ENCODE assay signal across 31 cellular contexts in the genomic region with DNA sequence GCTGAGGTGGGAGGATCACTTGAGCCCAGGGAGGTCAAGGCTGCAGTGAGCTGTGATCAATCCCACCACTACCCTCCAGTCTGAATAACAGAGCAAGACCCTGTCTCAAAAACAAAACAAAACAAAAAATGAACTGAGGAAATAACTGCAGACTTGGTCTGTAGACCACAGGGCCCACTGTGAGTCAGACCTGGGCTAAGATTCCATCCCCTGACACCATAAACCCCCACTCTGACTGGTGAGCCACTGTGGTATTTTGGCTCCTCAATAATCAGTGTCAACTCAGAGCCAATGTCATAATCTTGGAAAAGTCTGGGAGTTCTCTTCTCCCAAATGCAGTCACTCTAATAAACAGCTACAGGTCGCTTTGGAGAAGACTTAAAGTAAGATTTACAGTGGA. TPM values are rescaled to one million over a fixed set of nuclear protein-coding genes. Genes with fewer than 3 reads are reported as not detected.
A peak's percentile ranks its signal among the peaks of the same experiment; 100 is the strongest.
DNase-seq lines count a peak whose midpoint lies in the region; ATAC-seq and TF ChIP-seq lines count a peak whose summit lies in the region.
"Had no signal": no experiment of that assay in that cellular context is flagged by ENCODE, and none has a peak within 500 bp of the region (broad histone marks: within the 10 kb centered on the region; RNA-seq: fewer than 3 reads in every experiment).

No MANE protein-coding gene starts in this region.

- POLR2A ChIA-PET in MCF 10A (lab: Yijun Ruan, JAX), result interaction anchor here (3.2 to 12.5 kb wide), 2 partner anchors 10 to 24 kb away, joined by 12 to 205 read pairs; a partner anchor contains a TSS
- POLR2A ChIA-PET in PC-9 (lab: Charles Lee; ENCODE audit: unreplicated experiment), result no interaction called here

- H3K9me3 Mint-ChIP-seq in MCF 10A (ENCODE audit: unreplicated experiment), result no peaks in the 10 kb centered on the region
- no peaks in the 10 kb centered on the region for H3K9me3 Mint-ChIP-seq in stimulated activated effector memory CD8-positive, alpha-beta T cell treated with anti-CD3 and anti-CD28 coated beads, Interleukin-12 subunit alpha, Interleukin-12 subunit beta, amount 100 ng/mL, for 72 hours
- H3K9me3 Mint-ChIP-seq: activated CD4-positive, alpha-beta T cell treated with anti-CD3 and anti-CD28 coated beads, Interleukin-2, amount 10 ng/mL, durations not matched to agents 24 days and 14 days; activated T-cell treated with anti-CD3 and anti-CD28 coated beads, Interleukin-2, amount 50 U/mL, for 24 hours; natural killer cell had no signal

- CTCF ChIA-PET in mammary epithelial cell (lab: Charles Lee; ENCODE audit: low non-redundant PET), result no interaction called here
- CTCF ChIA-PET in MCF 10A (lab: Yijun Ruan, JAX), result interaction anchor here (0.6 to 6.3 kb wide), 7 partner anchors 8 to 1135 kb away, joined by 3 to 52 read pairs (median 3); a partner anchor contains a TSS
- CTCF ChIA-PET in PC-9 (lab: Charles Lee), result no interaction called here

- peaks cover 20% of the 10 kb centered on the region for H3F3A ChIP-seq in PC-9 (ENCODE audit: insufficient read depth, low read depth)

- H3K36me3 Mint-ChIP-seq in MCF 10A (ENCODE audit: insufficient read depth, unreplicated experiment), result no peaks in the 10 kb centered on the region
- no peaks in the 10 kb centered on the region for H3K36me3 Mint-ChIP-seq in stimulated activated effector memory CD8-positive, alpha-beta T cell treated with anti-CD3 and anti-CD28 coated beads, Interleukin-12 subunit alpha, Interleukin-12 subunit beta, amount 100 ng/mL, for 72 hours
- H3K36me3 Mint-ChIP-seq: natural killer cell had no signal

- H3K4me2 ChIP-seq in mammary epithelial cell (ENCODE audit: insufficient read depth, low read depth, low read length), result no peak overlapping the region
- no peak overlapping the region for H3K4me2 ChIP-seq in PC-9

- no TSS peak for BruUV-seq in mammary epithelial cell (replicated peaks; lab: Mats Ljungman, UMichigan)
- BruUV-seq in MCF 10A (replicated peaks; lab: Mats Ljungman, UMichigan), result no TSS peak
- BruUV-seq in PC-9 (replicated peaks; lab: Mats Ljungman, UMichigan), result no TSS peak

- intact Hi-C loops in mammary epithelial cell (cut with micrococcal nuclease), result no loop called here
- intact Hi-C loops in MCF 10A (cut with micrococcal nuclease), result no loop called here
- intact Hi-C loops in PC-9 (cut with micrococcal nuclease; ENCODE audit: unreplicated experiment), result no loop called here

- H3K27ac Mint-ChIP-seq in MCF 10A (ENCODE audit: low read depth, unreplicated experiment), result no peak overlapping the region
- no peak overlapping the region for H3K27ac Mint-ChIP-seq in stimulated activated effector memory CD8-positive, alpha-beta T cell treated with anti-CD3 and anti-CD28 coated beads, Interleukin-12 subunit alpha, Interleukin-12 subunit beta, amount 100 ng/mL, for 72 hours
- H3K27ac Mint-ChIP-seq: activated CD4-positive, alpha-beta T cell treated with anti-CD3 and anti-CD28 coated beads, Interleukin-2, amount 10 ng/mL, durations not matched to agents 24 days and 14 days; activated T-cell treated with anti-CD3 and anti-CD28 coated beads, Interleukin-2, amount 50 U/mL, for 24 hours; natural killer cell had no signal

- DNase-seq in mammary epithelial cell (no peak), MCF 10A (ENCODE audit: unreplicated experiment) (no peak), RPMI7951 (ENCODE audit: low read depth) (peak; percentile 54), fibroblast of the aortic adventitia (ENCODE audit: low read depth) (peak; percentile 74), PC-9 (no peak), GM13977 (ENCODE audit: low spot score) (no peak)
- DNase-seq in stimulated activated effector memory CD8-positive, alpha-beta T cell treated with anti-CD3 and anti-CD28 coated beads, Interleukin-12 subunit alpha, Interleukin-12 subunit beta, amount 100 ng/mL, for 72 hours (ENCODE audit: low spot score in 2 of 2), result no peak
- DNase-seq: activated CD4-positive, alpha-beta T cell treated with anti-CD3 and anti-CD28 coated beads, Interleukin-2, amount 10 ng/mL, durations not matched to agents 24 days and 14 days; activated T-cell treated with anti-CD3 and anti-CD28 coated beads, Interleukin-2, amount 50 U/mL, for 24 hours; esophagus squamous epithelium; islet precursor cell; Karpas-422; left ventricle myocardium inferior; midbrain; natural killer cell; NCI-H187; NCI-H2171 treated with DMSO at 0.1 percent for 48 hours; NCI-H526; NK-92 treated with Interleukin-12 subunit alpha and Interleukin-12 subunit beta, amount 100 ng/mL, for 24 hours; occipital lobe; SHP77 treated with DMSO at 0.1 percent for 48 hours; T-helper 9 cell had no signal

- no peaks in the 10 kb centered on the region for H3K27me3 ChIP-seq in mammary epithelial cell (ENCODE audit: insufficient read depth, low read length)
- H3K27me3 ChIP-seq in PC-9 (ENCODE audit: insufficient read depth, low read depth), result no peaks in the 10 kb centered on the region
- H3K27me3 ChIP-seq: cardiac muscle cell had no signal

- dilution Hi-C loops in mammary epithelial cell (cut with HindIII; ENCODE audit: low sequenced_read_pairs), result no loop called here

- H4K20me1 ChIP-seq in mammary epithelial cell (ENCODE audit: insufficient read depth, low read length), result no peaks in the 10 kb centered on the region
- no peaks in the 10 kb centered on the region for H4K20me1 ChIP-seq in PC-9 (ENCODE audit: insufficient read depth)

- H3K27ac ChIP-seq in mammary epithelial cell (ENCODE audit: insufficient read depth, low read depth, low read length) (no peak overlapping the region), PC-9 (no peak overlapping the region)
- H3K27ac ChIP-seq: cardiac muscle cell, esophagus squamous epithelium, HL-60, left ventricle myocardium inferior had no signal

- H2AFZ ChIP-seq in mammary epithelial cell (ENCODE audit: low read depth, low read length) (peak overlapping the region; percentile 35), PC-9 (no peak overlapping the region)

- H3K4me1 Mint-ChIP-seq in MCF 10A (ENCODE audit: insufficient read depth, unreplicated experiment), result peaks cover 35% of the 10 kb centered on the region
- H3K4me1 Mint-ChIP-seq in stimulated activated effector memory CD8-positive, alpha-beta T cell treated with anti-CD3 and anti-CD28 coated beads, Interleukin-12 subunit alpha, Interleukin-12 subunit beta, amount 100 ng/mL, for 72 hours, result peaks cover 4% of the 10 kb centered on the region

- H3K4me3 Mint-ChIP-seq in MCF 10A (ENCODE audit: unreplicated experiment), result no peak overlapping the region
- no peak overlapping the region for H3K4me3 Mint-ChIP-seq in stimulated activated effector memory CD8-positive, alpha-beta T cell treated with anti-CD3 and anti-CD28 coated beads, Interleukin-12 subunit alpha, Interleukin-12 subunit beta, amount 100 ng/mL, for 72 hours
- H3K4me3 Mint-ChIP-seq: activated CD4-positive, alpha-beta T cell treated with anti-CD3 and anti-CD28 coated beads, Interleukin-2, amount 10 ng/mL, durations not matched to agents 24 days and 14 days; activated T-cell treated with anti-CD3 and anti-CD28 coated beads, Interleukin-2, amount 50 U/mL, for 24 hours; natural killer cell had no signal

- peak; percentile 49 for ATAC-seq in stimulated activated effector memory CD8-positive, alpha-beta T cell treated with anti-CD3 and anti-CD28 coated beads, Interleukin-12 subunit alpha, Interleukin-12 subunit beta, amount 100 ng/mL, for 72 hours
- no peak for ATAC-seq in HG03354 (IDR thresholded peaks at IDR 0.05; ENCODE audit: poor library complexity, severe bottlenecking, unreplicated experiment)
- ATAC-seq: natural killer cell, Panc1 had no signal

- H3K9me2 ChIP-seq in PC-9 (ENCODE audit: insufficient read depth), result no peaks in the 10 kb centered on the region; the same call in 1 of the 2 replicates

- H3K4me1 ChIP-seq in mammary epithelial cell (ENCODE audit: insufficient read depth, low read length), result peaks cover 14% of the 10 kb centered on the region
- peaks cover 13% of the 10 kb centered on the region for H3K4me1 ChIP-seq in PC-9 (replicated peaks; ENCODE audit: insufficient read depth)
- H3K4me1 ChIP-seq: esophagus squamous epithelium, HAP-1 had no signal

- H3K9me3 ChIP-seq in mammary epithelial cell (replicated peaks; ENCODE audit: insufficient read depth, low read length) (no peaks in the 10 kb centered on the region), PC-9 (ENCODE audit: insufficient read depth, low read depth) (peaks cover 12% of the 10 kb centered on the region; the same call in 1 of the 2 replicates)
- H3K9me3 ChIP-seq: esophagus squamous epithelium, HAP-1, left ventricle myocardium inferior had no signal

- in situ Hi-C loops in mammary epithelial cell (cut with MboI; ENCODE audit: low sequenced_read_pairs in 2 of 2) (no loop called here), GM13977 (cut with MboI; ENCODE audit: low pct_unique_long_range_greater_than_20kb, low sequenced_read_pairs, unreplicated experiment) (no loop called here)

- 100% methylated on average over 1 of the region's 1 CpG for WGBS in mammary epithelial cell (ENCODE audit: low coverage, missing lambda C conversion rate)

- H3K4me3 ChIP-seq in mammary epithelial cell (replicated peaks in 1 of 3; ENCODE audit: insufficient read depth in 1 of 3, low read depth in 2 of 3, low read length in 3 of 3) (no peak overlapping the region), fibroblast of the aortic adventitia (ENCODE audit: low read depth, low read length) (no peak overlapping the region), PC-9 (no peak overlapping the region)
- H3K4me3 ChIP-seq: cardiac muscle cell, esophagus squamous epithelium, HAP-1, left ventricle myocardium inferior had no signal

- H3K36me3 ChIP-seq in mammary epithelial cell (ENCODE audit: insufficient read depth, low read length), result no peaks in the 10 kb centered on the region
- 0 out of 2 replicates have a peak, but pooled peaks cover 3% of the 10 kb centered on the region for H3K36me3 ChIP-seq in PC-9 (ENCODE audit: low read depth)
- H3K36me3 ChIP-seq: cardiac muscle cell, esophagus squamous epithelium, HAP-1, left ventricle myocardium inferior had no signal

- TF ChIP-seq CTCF in mammary epithelial cell (conservative IDR thresholded peaks at IDR 0.05 in 1 of 2, IDR thresholded peaks at IDR 0.05 in 1 of 2; ENCODE audit: extremely low read depth in 1 of 2, insufficient read depth in 1 of 2, low read depth in 1 of 2, low read length in 2 of 2) (no peak), MCF 10A (IDR thresholded peaks at IDR 0.05; ENCODE audit: unreplicated experiment) (no peak), fibroblast of the aortic adventitia (IDR thresholded peaks at IDR 0.05; ENCODE audit: insufficient read depth, low read length) (no peak), PC-9 (conservative IDR thresholded peaks at IDR 0.05) (no peak), GM13977 (IDR thresholded peaks at IDR 0.05; ENCODE audit: extremely low read depth, insufficient read depth, missing control alignments) (no peak)

- no peak overlapping the region for H3K9ac ChIP-seq in mammary epithelial cell (ENCODE audit: insufficient read depth, low read length)

- H3K79me2 ChIP-seq in mammary epithelial cell (ENCODE audit: insufficient read depth, low read length) (no peaks in the 10 kb centered on the region), PC-9 (ENCODE audit: low read depth) (no peaks in the 10 kb centered on the region)

- no peaks in the 10 kb centered on the region for H3K27me3 Mint-ChIP-seq in MCF 10A (ENCODE audit: insufficient read depth, unreplicated experiment)

RNA-seq across cellular contexts. Expression of a gene that starts 24.0 kb away (rescaled TPM):
- total RNA-seq in mammary epithelial cell, result 100 to 1,000 TPM in 1 of 2 donors, 10 to 100 TPM in 1; 35.5 to 106 TPM
- 22.1 TPM for polyA plus RNA-seq in mammary epithelial cell
- 78.2 TPM for polyA minus RNA-seq in mammary epithelial cell
- 54.0 and 64.4 TPM in 2 replicates for total RNA-seq in MCF 10A (2022)
- total RNA-seq in RPMI7951 (2014; rRNA removed; shearing (Covaris generic)), result 7.8 and 8.1 TPM in 2 replicates
- 51.1 and 79.7 TPM in 2 replicates for total RNA-seq in fibroblast of the aortic adventitia (ENCODE audit: low replicate concordance)
- 47.1 and 49.7 TPM in 2 replicates for total RNA-seq in PC-9 (2021)

RNA-seq across cellular contexts. Expression of a gene that starts 47.2 kb away (rescaled TPM):
- total RNA-seq in mammary epithelial cell (not detected), MCF 10A (2022) (not detected in 2 replicates), fibroblast of the aortic adventitia (ENCODE audit: low replicate concordance) (not detected in 2 replicates), PC-9 (2021) (not detected in 2 replicates)
- not detected for polyA plus RNA-seq in mammary epithelial cell
- not detected for polyA minus RNA-seq in mammary epithelial cell
- total RNA-seq in RPMI7951 (2014; rRNA removed; shearing (Covaris generic)), result not detected in 2 replicates
- total RNA-seq: activated CD4-positive, alpha-beta T cell treated with anti-CD3 and anti-CD28 coated beads, Interleukin-2, amount 10 ng/mL, durations not matched to agents 24 days and 14 days; cardiac muscle cell; esophagus squamous epithelium; glomerular endothelial cell; left ventricle myocardium inferior; natural killer cell; occipital lobe; skeletal muscle tissue had no signal
- polyA plus RNA-seq: BJ, cardiac muscle cell had no signal

RNA-seq across cellular contexts. Expression of a gene that starts 50.9 kb away (rescaled TPM):
- total RNA-seq in mammary epithelial cell, result not detected
- not detected for polyA plus RNA-seq in mammary epithelial cell
- not detected for polyA minus RNA-seq in mammary epithelial cell
- not detected in 2 replicates for total RNA-seq in MCF 10A (2022)
- total RNA-seq in RPMI7951 (2014; rRNA removed; shearing (Covaris generic)), result not detected in 2 replicates
- total RNA-seq in fibroblast of the aortic adventitia (ENCODE audit: low replicate concordance), result not detected in 2 replicates
- total RNA-seq in PC-9 (2021), result not detected in 2 replicates
- total RNA-seq: activated CD4-positive, alpha-beta T cell treated with anti-CD3 and anti-CD28 coated beads, Interleukin-2, amount 10 ng/mL, durations not matched to agents 24 days and 14 days; cardiac muscle cell; esophagus squamous epithelium; glomerular endothelial cell; left ventricle myocardium inferior; natural killer cell; skeletal muscle tissue had no signal
- polyA plus RNA-seq: adipose tissue, BJ, cardiac muscle cell had no signal

Comparison
In these comparisons a context has a peak if more than half of its experiments do, and no peak if none do; other contexts are left out.
1. DNase-seq: peak in RPMI7951 (single experiment) and fibroblast of the aortic adventitia (single experiment); none in mammary epithelial cell (single experiment), MCF 10A (single experiment), stimulated activated effector memory CD8-positive, alpha-beta T cell treated with anti-CD3 and anti-CD28 coated beads, Interleukin-12 subunit alpha, Interleukin-12 subunit beta, amount 100 ng/mL, for 72 hours (0 of 2), PC-9 (0 of 2) and GM13977 (single experiment).